ENCODE assay signal across 4 cellular contexts in the genomic region with DNA sequence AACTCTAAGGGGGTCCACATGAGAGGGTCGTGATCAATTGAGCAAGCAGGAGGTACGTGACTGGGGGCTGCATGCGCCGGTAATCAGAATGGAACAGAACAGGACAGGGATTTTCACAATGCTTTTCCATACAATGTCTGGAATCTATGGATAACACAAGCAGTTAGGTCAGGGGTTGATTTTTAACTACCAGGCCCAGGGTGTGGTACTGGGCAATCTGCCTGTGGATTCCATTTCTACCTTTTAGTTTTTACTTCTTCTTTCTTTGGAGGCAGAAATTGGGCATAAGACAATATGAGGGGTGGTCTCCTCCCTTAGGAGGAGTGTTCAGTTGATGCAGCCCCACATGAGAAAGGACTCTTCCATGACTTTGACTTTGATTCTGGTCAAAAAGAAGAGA. TPM values are rescaled to one million over a fixed set of nuclear protein-coding genes. Genes with fewer than 3 reads are reported as not detected.
"Had no signal": no experiment of that assay in that cellular context is flagged by ENCODE, and none has a peak within 500 bp of the region (broad histone marks: within the 10 kb centered on the region; RNA-seq: fewer than 3 reads in every experiment).

No MANE protein-coding gene starts in this region.

RNA-seq across cellular contexts. Expression of gene LGI2, which starts 52.7 kb away (rescaled TPM):
- total RNA-seq: HepG2, HT-29, IMR-90 had no signal
- polyA plus RNA-seq: HepG2, IgD-negative memory B cell, IMR-90 had no signal
